Comparison of ENCODE assay signal across 1 cellular context in genomic region chr16:47519996-47520679, GRCh38.
TF ChIP-seq lines count a peak whose summit lies in the region.

No MANE protein-coding gene starts in this region.

TF ChIP-seq in K562, 482 proteins besides CTCF, POLR2A, EP300 and RAD21 (continued from another document and continues in another):
- TF ChIP-seq, protein P1, sequence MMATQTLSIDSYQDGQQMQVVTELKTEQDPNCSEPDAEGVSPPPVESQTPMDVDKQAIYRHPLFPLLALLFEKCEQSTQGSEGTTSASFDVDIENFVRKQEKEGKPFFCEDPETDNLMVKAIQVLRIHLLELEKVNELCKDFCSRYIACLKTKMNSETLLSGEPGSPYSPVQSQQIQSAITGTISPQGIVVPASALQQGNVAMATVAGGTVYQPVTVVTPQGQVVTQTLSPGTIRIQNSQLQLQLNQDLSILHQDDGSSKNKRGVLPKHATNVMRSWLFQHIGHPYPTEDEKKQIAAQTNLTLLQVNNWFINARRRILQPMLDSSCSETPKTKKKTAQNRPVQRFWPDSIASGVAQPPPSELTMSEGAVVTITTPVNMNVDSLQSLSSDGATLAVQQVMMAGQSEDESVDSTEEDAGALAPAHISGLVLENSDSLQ (IDR thresholded peaks at IDR 0.05) = peak; percentile 88
- no peak for TF ChIP-seq OTX1 (CRISPR knock-in tag; IDR thresholded peaks at IDR 0.05)
- no peak for TF ChIP-seq HES1 (IDR thresholded peaks at IDR 0.05; ENCODE audit: low read depth)
- TF ChIP-seq RAD51 (IDR thresholded peaks at IDR 0.05; ENCODE audit: borderline replicate concordance, low read depth) = no peak
- TF ChIP-seq SOX6 (IDR thresholded peaks at IDR 0.05) = peak; percentile 45; the same call in 1 of the 2 replicates
- TF ChIP-seq, protein P2, sequence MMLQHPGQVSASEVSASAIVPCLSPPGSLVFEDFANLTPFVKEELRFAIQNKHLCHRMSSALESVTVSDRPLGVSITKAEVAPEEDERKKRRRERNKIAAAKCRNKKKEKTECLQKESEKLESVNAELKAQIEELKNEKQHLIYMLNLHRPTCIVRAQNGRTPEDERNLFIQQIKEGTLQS (IDR thresholded peaks at IDR 0.05) = peak; percentile 47; the same call in 1 of the 2 replicates
- TF ChIP-seq, protein P2 (CRISPR knock-in tag; conservative IDR thresholded peaks at IDR 0.05) = no peak
- TF ChIP-seq FOSL1 (tag; conservative IDR thresholded peaks at IDR 0.05) = peak; percentile 76
- peak; percentile 82 for TF ChIP-seq CREM (IDR thresholded peaks at IDR 0.05; ENCODE audit: low read depth)
- no peak for TF ChIP-seq PHF20 (IDR thresholded peaks at IDR 0.05; ENCODE audit: partially characterized antibody)
- no peak for TF ChIP-seq NCOA2 (IDR thresholded peaks at IDR 0.05; ENCODE audit: partially characterized antibody in 2 of 2)
- TF ChIP-seq TARDBP (IDR thresholded peaks at IDR 0.05) = no peak
- no peak for TF ChIP-seq BRD4 (IDR thresholded peaks at IDR 0.05)
- TF ChIP-seq KLF10 (CRISPR knock-in tag; IDR thresholded peaks at IDR 0.05) = no peak
- TF ChIP-seq ZNF239 (CRISPR knock-in tag; IDR thresholded peaks at IDR 0.05) = no peak
- TF ChIP-seq STAG1 (CRISPR knock-in tag; IDR thresholded peaks at IDR 0.05; ENCODE audit: borderline replicate concordance) = no peak
- no peak for TF ChIP-seq SIN3A (IDR thresholded peaks at IDR 0.05; ENCODE audit: borderline replicate concordance in 2 of 2, control insufficient read depth in 1 of 2, low read depth in 2 of 2, low read length in 2 of 2)
- peak; percentile 93 for TF ChIP-seq ZBTB9 (CRISPR knock-in tag; IDR thresholded peaks at IDR 0.05)
- TF ChIP-seq SREBF2 (CRISPR knock-in tag; IDR thresholded peaks at IDR 0.05) = no peak
- TF ChIP-seq CREB1 (IDR thresholded peaks at IDR 0.05) = peak; percentile 42
- TF ChIP-seq CREB1 (CRISPR knock-in tag; IDR thresholded peaks at IDR 0.05) = peak; percentile 64
- TF ChIP-seq ZNF41 (CRISPR knock-in tag; conservative IDR thresholded peaks at IDR 0.05) = no peak
- TF ChIP-seq MXD1 (CRISPR knock-in tag; IDR thresholded peaks at IDR 0.05; ENCODE audit: borderline replicate concordance, poor library complexity, severe bottlenecking) = no peak
- TF ChIP-seq POU5F1 (IDR thresholded peaks at IDR 0.05; ENCODE audit: borderline replicate concordance, low read depth, low read length, partially characterized antibody) = no peak
- no peak for TF ChIP-seq SUPT5H (IDR thresholded peaks at IDR 0.05)
- no peak for TF ChIP-seq C11orf30 (IDR thresholded peaks at IDR 0.05; ENCODE audit: low read depth)
- TF ChIP-seq SMAD3 (CRISPR knock-in tag; conservative IDR thresholded peaks at IDR 0.05) = no peak
- no peak for TF ChIP-seq ETV5 (CRISPR knock-in tag; IDR thresholded peaks at IDR 0.05; ENCODE audit: low read depth)
- TF ChIP-seq ZNF280B (CRISPR knock-in tag; IDR thresholded peaks at IDR 0.05) = no peak
- TF ChIP-seq MYBL2 (IDR thresholded peaks at IDR 0.05; ENCODE audit: low read depth) = peak; percentile 61; the same call in 1 of the 2 replicates
- no peak for TF ChIP-seq MYBL2 (CRISPR knock-in tag; IDR thresholded peaks at IDR 0.05; ENCODE audit: borderline replicate concordance)
- TF ChIP-seq TCF7 (IDR thresholded peaks at IDR 0.05; ENCODE audit: borderline replicate concordance) = no peak
- TF ChIP-seq RHOXF2B (CRISPR knock-in tag; conservative IDR thresholded peaks at IDR 0.05) = no peak
- no peak for TF ChIP-seq HMGN3 (IDR thresholded peaks at IDR 0.05; ENCODE audit: borderline replicate concordance, extremely low read depth, insufficient read length, low read depth, low read length)
- TF ChIP-seq DPF2 (IDR thresholded peaks at IDR 0.05) = peak; percentile 80
- TF ChIP-seq THRAP3 (IDR thresholded peaks at IDR 0.05; ENCODE audit: borderline replicate concordance) = no peak
- TF ChIP-seq, protein P3, sequence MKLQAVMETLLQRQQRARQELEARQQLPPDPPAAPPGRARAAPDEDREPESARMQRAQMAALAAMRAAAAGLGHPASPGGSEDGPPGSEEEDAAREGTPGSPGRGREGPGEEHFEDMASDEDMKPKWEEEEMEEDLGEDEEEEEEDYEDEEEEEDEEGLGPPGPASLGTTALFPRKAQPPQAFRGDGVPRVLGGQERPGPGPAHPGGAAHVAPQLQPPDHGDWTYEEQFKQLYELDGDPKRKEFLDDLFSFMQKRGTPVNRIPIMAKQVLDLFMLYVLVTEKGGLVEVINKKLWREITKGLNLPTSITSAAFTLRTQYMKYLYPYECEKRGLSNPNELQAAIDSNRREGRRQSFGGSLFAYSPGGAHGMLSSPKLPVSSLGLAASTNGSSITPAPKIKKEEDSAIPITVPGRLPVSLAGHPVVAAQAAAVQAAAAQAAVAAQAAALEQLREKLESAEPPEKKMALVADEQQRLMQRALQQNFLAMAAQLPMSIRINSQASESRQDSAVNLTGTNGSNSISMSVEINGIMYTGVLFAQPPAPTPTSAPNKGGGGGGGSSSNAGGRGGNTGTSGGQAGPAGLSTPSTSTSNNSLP (IDR thresholded peaks at IDR 0.05; ENCODE audit: borderline replicate concordance, low read depth, low read length) = peak; percentile 23; the same call in 1 of the 2 replicates
- no peak for TF ChIP-seq HEY1 (CRISPR knock-in tag; IDR thresholded peaks at IDR 0.05; ENCODE audit: borderline replicate concordance)
- no peak for TF ChIP-seq ZNF143 (CRISPR knock-in tag; IDR thresholded peaks at IDR 0.05)
- TF ChIP-seq ZNF830 (CRISPR knock-in tag; IDR thresholded peaks at IDR 0.05) = no peak
- TF ChIP-seq, protein P4, sequence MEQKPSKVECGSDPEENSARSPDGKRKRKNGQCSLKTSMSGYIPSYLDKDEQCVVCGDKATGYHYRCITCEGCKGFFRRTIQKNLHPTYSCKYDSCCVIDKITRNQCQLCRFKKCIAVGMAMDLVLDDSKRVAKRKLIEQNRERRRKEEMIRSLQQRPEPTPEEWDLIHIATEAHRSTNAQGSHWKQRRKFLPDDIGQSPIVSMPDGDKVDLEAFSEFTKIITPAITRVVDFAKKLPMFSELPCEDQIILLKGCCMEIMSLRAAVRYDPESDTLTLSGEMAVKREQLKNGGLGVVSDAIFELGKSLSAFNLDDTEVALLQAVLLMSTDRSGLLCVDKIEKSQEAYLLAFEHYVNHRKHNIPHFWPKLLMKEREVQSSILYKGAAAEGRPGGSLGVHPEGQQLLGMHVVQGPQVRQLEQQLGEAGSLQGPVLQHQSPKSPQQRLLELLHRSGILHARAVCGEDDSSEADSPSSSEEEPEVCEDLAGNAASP (IDR thresholded peaks at IDR 0.05) = no peak
- no peak for TF ChIP-seq E2F3 (CRISPR knock-in tag; IDR thresholded peaks at IDR 0.05)
- no peak for TF ChIP-seq CHCHD3 (CRISPR knock-in tag; IDR thresholded peaks at IDR 0.05)
- peak; percentile 88 for TF ChIP-seq TCF3 (CRISPR knock-in tag; IDR thresholded peaks at IDR 0.05)
- peak; percentile 51; the same call in 1 of the 2 replicates for TF ChIP-seq SMARCC2 (IDR thresholded peaks at IDR 0.05; ENCODE audit: low read depth)
- no peak for TF ChIP-seq HOXB6 (CRISPR knock-in tag; IDR thresholded peaks at IDR 0.05; ENCODE audit: borderline replicate concordance)
- TF ChIP-seq KLF6 (CRISPR knock-in tag; IDR thresholded peaks at IDR 0.05; ENCODE audit: borderline replicate concordance) = no peak
- no peak for TF ChIP-seq ZNF224 (CRISPR knock-in tag; IDR thresholded peaks at IDR 0.05)
- TF ChIP-seq, protein P5, sequence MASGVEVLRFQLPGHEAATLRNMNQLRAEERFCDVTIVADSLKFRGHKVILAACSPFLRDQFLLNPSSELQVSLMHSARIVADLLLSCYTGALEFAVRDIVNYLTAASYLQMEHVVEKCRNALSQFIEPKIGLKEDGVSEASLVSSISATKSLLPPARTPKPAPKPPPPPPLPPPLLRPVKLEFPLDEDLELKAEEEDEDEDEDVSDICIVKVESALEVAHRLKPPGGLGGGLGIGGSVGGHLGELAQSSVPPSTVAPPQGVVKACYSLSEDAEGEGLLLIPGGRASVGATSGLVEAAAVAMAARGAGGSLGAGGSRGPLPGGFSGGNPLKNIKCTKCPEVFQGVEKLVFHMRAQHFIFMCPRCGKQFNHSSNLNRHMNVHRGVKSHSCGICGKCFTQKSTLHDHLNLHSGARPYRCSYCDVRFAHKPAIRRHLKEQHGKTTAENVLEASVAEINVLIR (CRISPR knock-in tag; IDR thresholded peaks at IDR 0.05) = no peak
- TF ChIP-seq XRCC3 (IDR thresholded peaks at IDR 0.05) = no peak
- TF ChIP-seq PML (IDR thresholded peaks at IDR 0.05; ENCODE audit: low read length) = peak; percentile 57; the same call in 1 of the 2 replicates
- TF ChIP-seq, protein P6, sequence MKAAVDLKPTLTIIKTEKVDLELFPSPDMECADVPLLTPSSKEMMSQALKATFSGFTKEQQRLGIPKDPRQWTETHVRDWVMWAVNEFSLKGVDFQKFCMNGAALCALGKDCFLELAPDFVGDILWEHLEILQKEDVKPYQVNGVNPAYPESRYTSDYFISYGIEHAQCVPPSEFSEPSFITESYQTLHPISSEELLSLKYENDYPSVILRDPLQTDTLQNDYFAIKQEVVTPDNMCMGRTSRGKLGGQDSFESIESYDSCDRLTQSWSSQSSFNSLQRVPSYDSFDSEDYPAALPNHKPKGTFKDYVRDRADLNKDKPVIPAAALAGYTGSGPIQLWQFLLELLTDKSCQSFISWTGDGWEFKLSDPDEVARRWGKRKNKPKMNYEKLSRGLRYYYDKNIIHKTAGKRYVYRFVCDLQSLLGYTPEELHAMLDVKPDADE (conservative IDR thresholded peaks at IDR 0.05; ENCODE audit: control insufficient read depth, low read depth, low read length) = no peak
- TF ChIP-seq, protein P7, sequence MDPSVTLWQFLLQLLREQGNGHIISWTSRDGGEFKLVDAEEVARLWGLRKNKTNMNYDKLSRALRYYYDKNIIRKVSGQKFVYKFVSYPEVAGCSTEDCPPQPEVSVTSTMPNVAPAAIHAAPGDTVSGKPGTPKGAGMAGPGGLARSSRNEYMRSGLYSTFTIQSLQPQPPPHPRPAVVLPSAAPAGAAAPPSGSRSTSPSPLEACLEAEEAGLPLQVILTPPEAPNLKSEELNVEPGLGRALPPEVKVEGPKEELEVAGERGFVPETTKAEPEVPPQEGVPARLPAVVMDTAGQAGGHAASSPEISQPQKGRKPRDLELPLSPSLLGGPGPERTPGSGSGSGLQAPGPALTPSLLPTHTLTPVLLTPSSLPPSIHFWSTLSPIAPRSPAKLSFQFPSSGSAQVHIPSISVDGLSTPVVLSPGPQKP (CRISPR knock-in tag; IDR thresholded peaks at IDR 0.05) = no peak
- peak; percentile 83 for TF ChIP-seq CXXC5 (CRISPR knock-in tag; IDR thresholded peaks at IDR 0.05)
- TF ChIP-seq, protein P8, sequence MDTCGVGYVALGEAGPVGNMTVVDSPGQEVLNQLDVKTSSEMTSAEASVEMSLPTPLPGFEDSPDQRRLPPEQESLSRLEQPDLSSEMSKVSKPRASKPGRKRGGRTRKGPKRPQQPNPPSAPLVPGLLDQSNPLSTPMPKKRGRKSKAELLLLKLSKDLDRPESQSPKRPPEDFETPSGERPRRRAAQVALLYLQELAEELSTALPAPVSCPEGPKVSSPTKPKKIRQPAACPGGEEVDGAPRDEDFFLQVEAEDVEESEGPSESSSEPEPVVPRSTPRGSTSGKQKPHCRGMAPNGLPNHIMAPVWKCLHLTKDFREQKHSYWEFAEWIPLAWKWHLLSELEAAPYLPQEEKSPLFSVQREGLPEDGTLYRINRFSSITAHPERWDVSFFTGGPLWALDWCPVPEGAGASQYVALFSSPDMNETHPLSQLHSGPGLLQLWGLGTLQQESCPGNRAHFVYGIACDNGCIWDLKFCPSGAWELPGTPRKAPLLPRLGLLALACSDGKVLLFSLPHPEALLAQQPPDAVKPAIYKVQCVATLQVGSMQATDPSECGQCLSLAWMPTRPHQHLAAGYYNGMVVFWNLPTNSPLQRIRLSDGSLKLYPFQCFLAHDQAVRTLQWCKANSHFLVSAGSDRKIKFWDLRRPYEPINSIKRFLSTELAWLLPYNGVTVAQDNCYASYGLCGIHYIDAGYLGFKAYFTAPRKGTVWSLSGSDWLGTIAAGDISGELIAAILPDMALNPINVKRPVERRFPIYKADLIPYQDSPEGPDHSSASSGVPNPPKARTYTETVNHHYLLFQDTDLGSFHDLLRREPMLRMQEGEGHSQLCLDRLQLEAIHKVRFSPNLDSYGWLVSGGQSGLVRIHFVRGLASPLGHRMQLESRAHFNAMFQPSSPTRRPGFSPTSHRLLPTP (IDR thresholded peaks at IDR 0.05; ENCODE audit: borderline replicate concordance, extremely low read depth, insufficient read length) = no peak
- no peak for TF ChIP-seq RFX1 (IDR thresholded peaks at IDR 0.05)
- no peak for TF ChIP-seq U2AF1 (optimal IDR thresholded peaks at IDR 0.05; ENCODE audit: low read depth, low read length)
- TF ChIP-seq COPS2 (conservative IDR thresholded peaks at IDR 0.05) = no peak
- peak; percentile 81 for TF ChIP-seq SMARCB1 (IDR thresholded peaks at IDR 0.05; ENCODE audit: insufficient read length, low read depth)
- TF ChIP-seq ATF1 (CRISPR knock-in tag; IDR thresholded peaks at IDR 0.05) = no peak
- TF ChIP-seq ATF1 (tag; IDR thresholded peaks at IDR 0.05) = peak; percentile 71
